Comparison of ENCODE assay signal across 8 cellular contexts in genomic region chr3:146827836-146828235, GRCh38.
"Had no signal": no experiment of that assay in that cellular context is flagged by ENCODE, and none has a peak within 500 bp of the region (broad histone marks: within the 10 kb centered on the region; RNA-seq: fewer than 3 reads in every experiment).

No MANE protein-coding gene starts in this region.

- DNase-seq: GOT3, H7, KBM-7 had no signal

- ATAC-seq: HepG2 had no signal

- H3K4me3 ChIP-seq: HAP-1 had no signal

- H3K36me3 ChIP-seq: HAP-1 had no signal

- H3K27ac ChIP-seq: HL-60, KMS-11 had no signal

- H3K27me3 Mint-ChIP-seq: IgD-negative memory B cell had no signal

- H3K4me3 Mint-ChIP-seq: IgD-negative memory B cell had no signal

- H3K4me1 Mint-ChIP-seq: IgD-negative memory B cell had no signal

- H3K4me1 ChIP-seq: HAP-1 had no signal

- H3K27ac Mint-ChIP-seq: IgD-negative memory B cell had no signal

- H3K9me3 ChIP-seq: HAP-1 had no signal

- H3K9ac ChIP-seq: KMS-11 had no signal

- H3K4me2 ChIP-seq: KMS-11 had no signal

- H3K36me3 Mint-ChIP-seq: IgD-negative memory B cell had no signal
